8 cellular contexts compared by ENCODE assay signal in genomic region chr17:42405963-42406495, GRCh38. TPM values are rescaled to one million over a fixed set of nuclear protein-coding genes. Genes with fewer than 3 reads are reported as not detected.
DNase-seq lines count a peak whose midpoint lies in the region; ATAC-seq, FAIRE-seq and TF ChIP-seq lines count a peak whose summit lies in the region.

No MANE protein-coding gene starts in this region.

- FAIRE-seq in bronchial epithelial cell (lab: Jason Lieb, UNC): no peak

- DNase-seq in NCI-H2171 (lab: John Stamatoyannopoulos, UW) (peak; percentile 69), bronchial epithelial cell (ENCODE audit: low read depth) (no peak), left kidney (ENCODE audit: low read depth, low spot score) (peak; percentile 85)
- DNase-seq in stimulated activated CD4-positive, alpha-beta T cell treated with anti-CD3 and anti-CD28 coated beads, Interleukin-2, amount 100 ng/mL, for 48 hours: peak; percentile 86

- H3K36me3 ChIP-seq in bronchial epithelial cell (ENCODE audit: control insufficient read depth, insufficient read depth, low read length): peaks cover 14% of the 10 kb centered on the region

- H3K27me3 ChIP-seq in bronchial epithelial cell (ENCODE audit: control insufficient read depth, insufficient read depth, low read length): no peaks in the 10 kb centered on the region

- no peak overlapping the region for H3K4me3 ChIP-seq in bronchial epithelial cell (ENCODE audit: low read depth, low read length)

- TF ChIP-seq CTCF in GM12872 (IDR thresholded peaks at IDR 0.05; ENCODE audit: insufficient read depth, low read depth, low read length) (peak; percentile 88), bronchial epithelial cell (IDR thresholded peaks at IDR 0.05; ENCODE audit: insufficient read depth, low read length, severe bottlenecking) (peak; percentile 84)

- peak; percentile 78 for ATAC-seq in activated CD4-positive, CD25-positive, alpha-beta regulatory T cell treated with anti-CD3 and anti-CD28 coated beads, Interleukin-2, amount 50 U/mL, for 24 hours
- ATAC-seq in HG02763 (IDR thresholded peaks at IDR 0.05; ENCODE audit: unreplicated experiment) (no peak), HG03196 (IDR thresholded peaks at IDR 0.05; ENCODE audit: unreplicated experiment) (no peak)

RNA-seq across cellular contexts. Expression of gene CAVIN1, which starts 17.0 kb away (rescaled TPM):
- total RNA-seq in bronchial epithelial cell: 126 and 159 TPM in 2 replicates

RNA-seq across cellular contexts. Expression of gene STAT3, which starts 17.8 kb away (rescaled TPM):
- total RNA-seq in bronchial epithelial cell: 40.0 and 56.6 TPM in 2 replicates

RNA-seq across cellular contexts. Expression of gene ATP6V0A1, which starts 52.6 kb away (rescaled TPM):
- total RNA-seq in bronchial epithelial cell: 20.0 and 54.2 TPM in 2 replicates

Comparison
In these comparisons a context has a peak if more than half of its experiments do, and no peak if none do; other contexts are left out.
1. ATAC-seq: peak in activated CD4-positive, CD25-positive, alpha-beta regulatory T cell treated with anti-CD3 and anti-CD28 coated beads, Interleukin-2, amount 50 U/mL, for 24 hours (2 of 2); none in HG02763 (single experiment) and HG03196 (single experiment).